11 cellular contexts compared by ENCODE assay signal in the genomic region with DNA sequence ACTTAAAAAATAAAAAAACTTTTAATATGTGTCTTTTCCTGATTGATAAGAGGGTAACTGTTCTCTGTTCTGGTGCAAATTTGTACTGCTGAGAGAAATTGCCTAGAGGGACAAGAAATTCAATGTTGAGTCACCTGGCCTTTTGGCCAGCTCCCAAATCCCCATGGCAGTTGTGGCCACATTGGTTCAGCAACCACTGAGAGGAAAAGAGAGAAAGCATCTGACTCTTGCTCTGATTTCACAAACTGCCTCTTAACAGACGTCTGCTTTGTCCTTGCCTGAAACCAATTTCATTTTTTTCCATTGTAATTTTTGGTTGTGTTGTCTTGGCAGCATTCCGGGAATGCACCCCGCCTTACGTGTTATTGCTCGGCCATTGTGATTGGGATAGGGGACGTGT. TPM values are rescaled to one million over a fixed set of nuclear protein-coding genes. Genes with fewer than 3 reads are reported as not detected.
DNase-seq lines count a peak whose midpoint lies in the region; ATAC-seq and TF ChIP-seq lines count a peak whose summit lies in the region.
"Had no signal": no experiment of that assay in that cellular context is flagged by ENCODE, and none has a peak within 500 bp of the region (broad histone marks: within the 10 kb centered on the region; RNA-seq: fewer than 3 reads in every experiment).

No MANE protein-coding gene starts in this region.

- peak overlapping the region in 1 of 2 donors; percentile 29 for H3K27ac ChIP-seq in right atrium auricular region
- H3K27ac ChIP-seq in SJSA1 = no peak overlapping the region
- H3K27ac ChIP-seq in right lobe of liver = no peak overlapping the region
- H3K27ac ChIP-seq: neutrophil had no signal

- intact Hi-C loops in cardiac septum (cut with DNase I) = no loop called here
- intact Hi-C loops in right lobe of liver (cut with DNase I) = no loop called here

- H3K27ac Mint-ChIP-seq in activated CD8-positive, alpha-beta T cell treated with anti-CD3 and anti-CD28 coated beads, Interleukin-2, amount 10 ng/mL, durations not matched to agents 7 days and 5 days = no peak overlapping the region

- no peaks in the 10 kb centered on the region for H3K9me3 Mint-ChIP-seq in activated CD8-positive, alpha-beta T cell treated with anti-CD3 and anti-CD28 coated beads, Interleukin-2, amount 10 ng/mL, durations not matched to agents 7 days and 5 days (ENCODE audit: insufficient read depth)

- H3K4me3 Mint-ChIP-seq in activated CD8-positive, alpha-beta T cell treated with anti-CD3 and anti-CD28 coated beads, Interleukin-2, amount 10 ng/mL, durations not matched to agents 7 days and 5 days = no peak overlapping the region

- no peak for TF ChIP-seq POLR2A in right lobe of liver (IDR thresholded peaks at IDR 0.05)

- H3K4me1 Mint-ChIP-seq in activated CD8-positive, alpha-beta T cell treated with anti-CD3 and anti-CD28 coated beads, Interleukin-2, amount 10 ng/mL, durations not matched to agents 7 days and 5 days (ENCODE audit: low read depth) = peaks cover 23% of the 10 kb centered on the region

- H3K36me3 Mint-ChIP-seq in activated CD8-positive, alpha-beta T cell treated with anti-CD3 and anti-CD28 coated beads, Interleukin-2, amount 10 ng/mL, durations not matched to agents 7 days and 5 days (ENCODE audit: low read depth) = no peaks in the 10 kb centered on the region

- H3K36me3 ChIP-seq in right atrium auricular region (no peaks in the 10 kb centered on the region), SJSA1 (no peaks in the 10 kb centered on the region), right lobe of liver (no peaks in the 10 kb centered on the region)
- H3K36me3 ChIP-seq: neutrophil had no signal

- no peaks in the 10 kb centered on the region for H3K9me3 ChIP-seq in right atrium auricular region
- H3K9me3 ChIP-seq in SJSA1 (replicated peaks) = no peaks in the 10 kb centered on the region
- H3K9me3 ChIP-seq in right lobe of liver = no peaks in the 10 kb centered on the region
- H3K9me3 ChIP-seq: neutrophil had no signal

- TF ChIP-seq CTCF in right atrium auricular region (IDR thresholded peaks at IDR 0.05) (no peak), fibroblast of pulmonary artery (IDR thresholded peaks at IDR 0.05; ENCODE audit: low read length, missing control alignments) (no peak), right lobe of liver (IDR thresholded peaks at IDR 0.05) (no peak)

- POLR2A ChIA-PET in activated CD8-positive, alpha-beta T cell treated with anti-CD3 and anti-CD28 coated beads, Interleukin-2, amount 10 ng/mL, durations not matched to agents 7 days and 5 days (lab: Charles Lee) = no interaction called here

- CTCF ChIA-PET in activated CD8-positive, alpha-beta T cell treated with anti-CD3 and anti-CD28 coated beads, Interleukin-2, amount 10 ng/mL, durations not matched to agents 7 days and 5 days (lab: Charles Lee) = no interaction called here

- 46% methylated on average over 6 of the region's 6 CpGs for WGBS in right lobe of liver (ENCODE audit: insufficient coverage, low coverage, low lambda C conversion rate, missing lambda C conversion rate)

- peaks cover 18% of the 10 kb centered on the region for H3K27me3 Mint-ChIP-seq in activated CD8-positive, alpha-beta T cell treated with anti-CD3 and anti-CD28 coated beads, Interleukin-2, amount 10 ng/mL, durations not matched to agents 7 days and 5 days (ENCODE audit: low read depth)

- ATAC-seq in right lobe of liver = no peak
- no peak for ATAC-seq in activated CD8-positive, alpha-beta T cell treated with anti-CD3 and anti-CD28 coated beads, Interleukin-2, amount 10 ng/mL, durations not matched to agents 7 days and 5 days

- H3K27me3 ChIP-seq in right atrium auricular region = no peaks in the 10 kb centered on the region
- H3K27me3 ChIP-seq in SJSA1 (replicated peaks) = no peaks in the 10 kb centered on the region
- H3K27me3 ChIP-seq in right lobe of liver = no peaks in the 10 kb centered on the region
- H3K27me3 ChIP-seq: neutrophil had no signal

- H3K4me3 ChIP-seq in right atrium auricular region = no peak overlapping the region
- H3K4me3 ChIP-seq in SJSA1 = no peak overlapping the region
- no peak overlapping the region for H3K4me3 ChIP-seq in fibroblast of pulmonary artery (replicated peaks; ENCODE audit: low read depth, low read length)
- no peak overlapping the region for H3K4me3 ChIP-seq in right lobe of liver

- DNase-seq in right atrium auricular region (ENCODE audit: low spot score) (peak; percentile 70), cardiac septum (ENCODE audit: low spot score) (no peak), SJSA1 (ENCODE audit: low read depth in 1 of 2, low spot score in 2 of 2) (peak; percentile 24 to 47), fibroblast of pulmonary artery (ENCODE audit: low read depth) (peak; percentile 7), ureter (ENCODE audit: low spot score) (peak; percentile 73), DMS53 treated with DMSO at 0.1 percent for 48 hours (lab: John Stamatoyannopoulos, UW; ENCODE audit: unreplicated experiment) (no peak), right lobe of liver (no peak)
- no peak for DNase-seq in activated CD8-positive, alpha-beta T cell treated with anti-CD3 and anti-CD28 coated beads, Interleukin-2, amount 10 ng/mL, durations not matched to agents 7 days and 5 days
- DNase-seq: activated gamma-delta T cell treated with Interleukin-2 at 50 U/mL for 16 hours, NCI-H1436 treated with DMSO at 0.1 percent for 48 hours had no signal

- H3K4me1 ChIP-seq in right atrium auricular region (peaks cover 0 to 9% of the 10 kb centered on the region in 2 donors), SJSA1 (replicated peaks) (peaks cover 31% of the 10 kb centered on the region), right lobe of liver (no peaks in the 10 kb centered on the region)

RNA-seq across cellular contexts. Expression of a gene that starts 42.4 kb away (rescaled TPM):
- total RNA-seq in right atrium auricular region (10 to 100 TPM; 11.9 to 30.1 TPM), cardiac septum (3.7 TPM), ureter (3.0 TPM), right lobe of liver (under 1 TPM; 0.18 to 0.49 (median 0.30) TPM)
- 0.16 TPM in 2 replicates for total RNA-seq in SJSA1 (2014; rRNA removed; shearing (Covaris generic))
- under 1 TPM; 0.05 TPM for total RNA-seq in activated CD8-positive, alpha-beta T cell treated with anti-CD3 and anti-CD28 coated beads, Interleukin-2, amount 10 ng/mL, durations not matched to agents 7 days and 5 days

Comparison
In these comparisons a context has a peak if more than half of its experiments do, and no peak if none do; other contexts are left out.
1. DNase-seq: peak in right atrium auricular region (single experiment), SJSA1 (2 of 2), fibroblast of pulmonary artery (single experiment) and ureter (single experiment); none in cardiac septum (single experiment), DMS53 treated with DMSO at 0.1 percent for 48 hours (single experiment), right lobe of liver (0 of 3) and activated CD8-positive, alpha-beta T cell treated with anti-CD3 and anti-CD28 coated beads, Interleukin-2, amount 10 ng/mL, durations not matched to agents 7 days and 5 days (single experiment).